Comparison of ENCODE assay signal across 8 cellular contexts in genomic region chr6:25157842-25158241, GRCh38.
"Had no signal": no experiment of that assay in that cellular context is flagged by ENCODE, and none has a peak within 500 bp of the region (broad histone marks: within the 10 kb centered on the region; RNA-seq: fewer than 3 reads in every experiment).

No MANE protein-coding gene starts in this region.

- H3K36me3 ChIP-seq: HAP-1 had no signal

- DNase-seq: GM23248, GOT3, H7, HFFc6, IMR-90, KBM-7 had no signal

- H3K27ac ChIP-seq: GM23248 had no signal

- H3K4me1 ChIP-seq: HAP-1 had no signal

- FAIRE-seq: HTR-8/SVneo had no signal

- H2AFZ ChIP-seq: GM23248 had no signal

- H3K9ac ChIP-seq: GM23248 had no signal

- H3K4me3 Mint-ChIP-seq: HFFc6 had no signal

- H3K4me3 ChIP-seq: GM23248, HAP-1 had no signal

- H3K9me3 ChIP-seq: HAP-1 had no signal

- H3K27ac Mint-ChIP-seq: HFFc6 had no signal
